10 cellular contexts compared by ENCODE assay signal in the genomic region with DNA sequence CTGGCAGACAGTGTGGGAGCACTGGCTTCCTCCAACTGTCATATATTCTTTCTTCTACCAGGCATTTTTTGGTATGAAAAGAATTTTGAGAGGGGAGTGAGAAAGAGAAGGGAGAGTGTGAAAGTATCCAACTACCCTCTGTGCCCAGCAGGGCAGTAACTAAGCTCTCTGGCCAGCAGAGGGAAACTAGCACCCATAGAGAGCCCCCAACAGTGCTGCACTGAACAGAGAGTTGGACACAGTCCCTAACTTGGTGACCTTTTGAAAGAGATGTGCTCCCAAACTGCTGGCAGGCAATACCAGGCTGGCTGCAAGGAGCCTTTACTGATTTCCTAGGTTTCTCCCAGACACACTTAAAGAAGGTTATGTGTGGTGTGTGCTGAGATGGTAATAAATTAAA.
DNase-seq lines count a peak whose midpoint lies in the region; ATAC-seq and TF ChIP-seq lines count a peak whose summit lies in the region.
"Had no signal": no experiment of that assay in that cellular context is flagged by ENCODE, and none has a peak within 500 bp of the region (broad histone marks: within the 10 kb centered on the region; RNA-seq: fewer than 3 reads in every experiment).

No MANE protein-coding gene starts in this region.

- peaks cover 4% of the 10 kb centered on the region for H3K9me3 Mint-ChIP-seq in activated naive CD8-positive, alpha-beta T cell treated with anti-CD3 and anti-CD28 coated beads, Interleukin-2, amount 50 U/mL, for 24 hours
- H3K9me3 Mint-ChIP-seq: activated CD4-positive, alpha-beta memory T cell treated with anti-CD3 and anti-CD28 coated beads for 36 hours; IgD-negative memory B cell had no signal

- peak; percentile 20 for ATAC-seq in omental fat pad (ENCODE audit: low FRiP score)
- no peak for ATAC-seq in activated naive CD8-positive, alpha-beta T cell treated with anti-CD3 and anti-CD28 coated beads, Interleukin-2, amount 50 U/mL, for 24 hours

- TF ChIP-seq CTCF in C4-2B (conservative IDR thresholded peaks at IDR 0.05) (peak; percentile 16), fibroblast of mammary gland (conservative IDR thresholded peaks at IDR 0.05; ENCODE audit: control insufficient read depth, insufficient read depth, low read depth, low read length) (peak; percentile 48), omental fat pad (IDR thresholded peaks at IDR 0.05) (no peak), GM10266 (IDR thresholded peaks at IDR 0.05; ENCODE audit: control insufficient read depth, insufficient read depth, low read depth, missing control alignments) (no peak)

- no peak overlapping the region for H3K4me3 Mint-ChIP-seq in activated naive CD8-positive, alpha-beta T cell treated with anti-CD3 and anti-CD28 coated beads, Interleukin-2, amount 50 U/mL, for 24 hours
- H3K4me3 Mint-ChIP-seq: activated CD4-positive, alpha-beta memory T cell treated with anti-CD3 and anti-CD28 coated beads for 36 hours; IgD-negative memory B cell had no signal

- no peak overlapping the region for H3K4me3 ChIP-seq in fibroblast of mammary gland (ENCODE audit: control insufficient read depth, low read depth, low read length)

- peak; percentile 18 for DNase-seq in NCI-H2196 (lab: John Stamatoyannopoulos, UW; ENCODE audit: unreplicated experiment)
- DNase-seq in fibroblast of mammary gland (ENCODE audit: low read depth) = peak; percentile 24
- DNase-seq in omental fat pad (ENCODE audit: low spot score) = no peak
- no peak for DNase-seq in GM10266 (ENCODE audit: extremely low spot score)
- no peak for DNase-seq in NCI-H1048 (lab: John Stamatoyannopoulos, UW)
- no peak for DNase-seq in activated CD4-positive, alpha-beta T cell treated with anti-CD3 and anti-CD28 coated beads, Interleukin-2, amount 50 U/mL, for 4 hours
- no peak for DNase-seq in activated naive CD8-positive, alpha-beta T cell treated with anti-CD3 and anti-CD28 coated beads, Interleukin-2, amount 50 U/mL, for 24 hours
- DNase-seq: activated CD4-positive, alpha-beta memory T cell treated with anti-CD3 and anti-CD28 coated beads for 36 hours had no signal

- H3K36me3 Mint-ChIP-seq in activated naive CD8-positive, alpha-beta T cell treated with anti-CD3 and anti-CD28 coated beads, Interleukin-2, amount 50 U/mL, for 24 hours (ENCODE audit: low read depth) = no peaks in the 10 kb centered on the region
- H3K36me3 Mint-ChIP-seq: activated CD4-positive, alpha-beta memory T cell treated with anti-CD3 and anti-CD28 coated beads for 36 hours; IgD-negative memory B cell had no signal

- H3K27ac ChIP-seq in C4-2B = no peak overlapping the region

- H3K4me1 Mint-ChIP-seq in activated naive CD8-positive, alpha-beta T cell treated with anti-CD3 and anti-CD28 coated beads, Interleukin-2, amount 50 U/mL, for 24 hours = no peaks in the 10 kb centered on the region
- H3K4me1 Mint-ChIP-seq: IgD-negative memory B cell had no signal

- no peak overlapping the region for H3K27ac Mint-ChIP-seq in activated naive CD8-positive, alpha-beta T cell treated with anti-CD3 and anti-CD28 coated beads, Interleukin-2, amount 50 U/mL, for 24 hours
- H3K27ac Mint-ChIP-seq: activated CD4-positive, alpha-beta memory T cell treated with anti-CD3 and anti-CD28 coated beads for 36 hours; IgD-negative memory B cell had no signal

- no peaks in the 10 kb centered on the region for H3K27me3 Mint-ChIP-seq in activated naive CD8-positive, alpha-beta T cell treated with anti-CD3 and anti-CD28 coated beads, Interleukin-2, amount 50 U/mL, for 24 hours
- H3K27me3 Mint-ChIP-seq: activated CD4-positive, alpha-beta memory T cell treated with anti-CD3 and anti-CD28 coated beads for 36 hours; IgD-negative memory B cell had no signal

Comparison
In these comparisons a context has a peak if more than half of its experiments do, and no peak if none do; other contexts are left out.
1. CTCF ChIP-seq: peak in C4-2B (single experiment) and fibroblast of mammary gland (single experiment); none in omental fat pad (0 of 3) and GM10266 (single experiment).
2. DNase-seq: peak in NCI-H2196 (single experiment) and fibroblast of mammary gland (single experiment); none in omental fat pad (single experiment), GM10266 (single experiment), NCI-H1048 (single experiment), activated CD4-positive, alpha-beta T cell treated with anti-CD3 and anti-CD28 coated beads, Interleukin-2, amount 50 U/mL, for 4 hours (0 of 2) and activated naive CD8-positive, alpha-beta T cell treated with anti-CD3 and anti-CD28 coated beads, Interleukin-2, amount 50 U/mL, for 24 hours (single experiment).